ENCODE assay signal across 8 cellular contexts in the genomic region with DNA sequence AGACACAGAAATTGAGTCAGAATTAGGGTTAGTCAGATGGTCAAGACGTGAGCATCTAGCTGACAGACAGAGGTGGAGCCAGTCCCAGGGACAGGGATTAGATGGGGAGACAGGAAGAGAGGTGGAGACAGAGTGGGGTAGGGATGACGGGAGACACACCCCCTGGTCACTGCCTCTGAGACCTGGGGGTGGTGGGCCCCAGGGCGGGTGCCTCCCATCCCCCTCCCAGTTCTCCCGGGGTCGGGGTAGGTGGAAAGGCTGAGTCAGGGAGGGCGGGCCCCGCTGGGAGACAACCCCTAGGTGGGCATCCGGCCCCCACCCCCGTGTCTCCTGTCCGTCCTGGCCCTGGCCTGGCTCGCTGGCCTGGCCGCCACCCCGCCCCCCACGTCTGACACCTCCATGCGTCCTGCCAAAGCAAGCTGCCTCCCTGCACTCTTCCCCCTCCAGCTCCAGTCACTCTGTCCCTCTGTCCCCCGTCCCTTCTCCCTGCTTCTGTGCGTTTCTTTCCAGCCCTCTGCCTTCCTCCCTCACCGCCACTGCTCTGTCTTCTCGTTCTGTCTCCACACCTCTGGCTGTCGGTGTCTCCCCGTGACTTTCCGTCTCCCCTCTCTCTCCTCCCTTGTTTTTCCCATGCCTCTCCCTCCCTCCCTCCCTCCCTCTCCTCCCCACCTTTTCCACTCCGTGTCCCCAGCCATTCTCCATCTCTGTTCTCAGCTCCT. TPM values are rescaled to one million over a fixed set of nuclear protein-coding genes. Genes with fewer than 3 reads are reported as not detected.
A peak's percentile ranks its signal among the peaks of the same experiment; 100 is the strongest.
DNase-seq lines count a peak whose midpoint lies in the region; ATAC-seq lines count a peak whose summit lies in the region.

No MANE protein-coding gene starts in this region.

- H3K9me3 ChIP-seq in skeletal muscle satellite cell (replicated peaks; ENCODE audit: low read length), result no peaks in the 10 kb centered on the region

- peaks cover 85% of the 10 kb centered on the region for H3K4me1 ChIP-seq in skeletal muscle satellite cell (ENCODE audit: control insufficient read depth, insufficient read depth, low read length)

- H3K4me3 ChIP-seq in iPS-11a (ENCODE audit: low read depth, low read length), result peak overlapping the region; percentile 17
- peak overlapping the region; percentile 48 for H3K4me3 ChIP-seq in skeletal muscle satellite cell (ENCODE audit: low read length)

- DNase-seq in AG20443 (ENCODE audit: low spot score), result peak; percentile 75
- peak; percentile 92 for DNase-seq in HT1080 (ENCODE audit: low read depth)
- DNase-seq in amniotic epithelial cell (ENCODE audit: low read depth), result peak; percentile 83

- no peaks in the 10 kb centered on the region for H3K27me3 ChIP-seq in skeletal muscle satellite cell (ENCODE audit: control insufficient read depth, insufficient read depth, low read length)

- peak overlapping the region; percentile 76 for H3K4me2 ChIP-seq in skeletal muscle satellite cell (ENCODE audit: low read length)

- peaks cover 41% of the 10 kb centered on the region for H3K36me3 ChIP-seq in skeletal muscle satellite cell (ENCODE audit: insufficient read depth, low read length)

- ATAC-seq in GM18867 (IDR thresholded peaks at IDR 0.05; ENCODE audit: unreplicated experiment), result no peak
- no peak for ATAC-seq in GM21619 (IDR thresholded peaks at IDR 0.05; ENCODE audit: unreplicated experiment)
- ATAC-seq in HG03280 (IDR thresholded peaks at IDR 0.05; ENCODE audit: unreplicated experiment), result no peak

- peak overlapping the region; percentile 86 for H3K9ac ChIP-seq in skeletal muscle satellite cell (ENCODE audit: low read depth, low read length)

RNA-seq across cellular contexts. Expression of a gene that starts 15.1 kb away (rescaled TPM):
- 10.0 and 14.3 TPM in 2 replicates for total RNA-seq in HT1080 (2014; rRNA removed; shearing (Covaris generic))
- 13.5 and 14.1 TPM in 2 replicates for polyA plus RNA-seq in HT1080 (2015; cell fraction: cytosol; rRNA removed)
- polyA plus RNA-seq in HT1080 (2015; cell fraction: nucleus; rRNA removed), result 12.6 and 13.6 TPM in 2 replicates
- 5.8 and 6.6 TPM in 2 replicates for total RNA-seq in skeletal muscle satellite cell (2012; rRNA removed)

RNA-seq across cellular contexts. Expression of a gene that starts 28.6 kb away (rescaled TPM):
- 17.4 and 59.9 TPM in 2 replicates for total RNA-seq in HT1080 (2014; rRNA removed; shearing (Covaris generic))
- 197 and 222 TPM in 2 replicates for polyA plus RNA-seq in HT1080 (2015; cell fraction: cytosol; rRNA removed)
- polyA plus RNA-seq in HT1080 (2015; cell fraction: nucleus; rRNA removed), result 96.5 and 97.2 TPM in 2 replicates
- 14.4 and 18.8 TPM in 2 replicates for total RNA-seq in skeletal muscle satellite cell (2012; rRNA removed)

RNA-seq across cellular contexts. Expression of a gene that starts 38.9 kb away (rescaled TPM):
- total RNA-seq in HT1080 (2014; rRNA removed; shearing (Covaris generic)), result 6.1 and 9.4 TPM in 2 replicates
- polyA plus RNA-seq in HT1080 (2015; cell fraction: cytosol; rRNA removed), result 8.0 and 8.8 TPM in 2 replicates
- 4.5 and 6.0 TPM in 2 replicates for polyA plus RNA-seq in HT1080 (2015; cell fraction: nucleus; rRNA removed)
- 3.7 and 5.3 TPM in 2 replicates for total RNA-seq in skeletal muscle satellite cell (2012; rRNA removed)

RNA-seq across cellular contexts. Expression of a gene that starts 51.3 kb away (rescaled TPM):
- total RNA-seq in HT1080 (2014; rRNA removed; shearing (Covaris generic)), result 1.2 and 5.3 TPM in 2 replicates
- 1.5 and 5.1 TPM in 2 replicates for polyA plus RNA-seq in HT1080 (2015; cell fraction: cytosol; rRNA removed)
- 11.2 and 12.0 TPM in 2 replicates for polyA plus RNA-seq in HT1080 (2015; cell fraction: nucleus; rRNA removed)
- total RNA-seq in skeletal muscle satellite cell (2012; rRNA removed), result 3.8 and 5.7 TPM in 2 replicates
